Comparison of ENCODE assay signal across 24 cellular contexts in the genomic region with DNA sequence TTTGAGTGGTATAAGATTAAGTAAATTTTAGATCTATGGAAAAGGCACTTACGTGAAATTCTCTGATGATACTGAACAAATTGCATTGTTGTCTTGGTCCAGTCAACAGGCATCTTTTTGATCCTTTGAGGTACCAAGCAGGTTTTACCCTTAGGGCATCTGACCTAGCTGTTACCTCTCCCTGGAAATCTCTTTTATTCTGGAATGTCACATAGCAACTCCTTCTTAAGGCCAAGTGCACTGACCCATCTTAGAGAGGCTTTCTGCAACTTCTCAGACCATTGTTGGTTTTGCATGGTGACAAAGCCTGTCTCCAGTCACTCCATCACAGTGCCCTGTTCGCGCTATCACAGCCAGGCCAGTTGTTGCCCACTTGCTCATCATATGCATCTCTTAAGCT. TPM values are rescaled to one million over a fixed set of nuclear protein-coding genes. Genes with fewer than 3 reads are reported as not detected.
A peak's percentile ranks its signal among the peaks of the same experiment; 100 is the strongest.
DNase-seq lines count a peak whose midpoint lies in the region; ATAC-seq and TF ChIP-seq lines count a peak whose summit lies in the region.
"Had no signal": no experiment of that assay in that cellular context is flagged by ENCODE, and none has a peak within 500 bp of the region (broad histone marks: within the 10 kb centered on the region; RNA-seq: fewer than 3 reads in every experiment).

No MANE protein-coding gene starts in this region.

- WGBS in heart right ventricle, 2 donors, result 93 to 94% methylated on average over 3 of the region's 3 CpGs

- H3K4me1 Mint-ChIP-seq in mesothelial cell of epicardium (peaks cover 73% of the 10 kb centered on the region), CD14-positive monocyte (peaks cover 38% of the 10 kb centered on the region)

- DNase-seq in left ventricle myocardium inferior, result no peak
- DNase-seq in heart right ventricle, result no peak
- no peak for DNase-seq in mesothelial cell of epicardium (ENCODE audit: low spot score in 2 of 2, unreplicated experiment in 2 of 2)
- DNase-seq in midbrain (lab: John Stamatoyannopoulos, UW), result no peak
- DNase-seq in CD14-positive monocyte (ENCODE audit: low spot score), result no peak
- DNase-seq: DMS79, HCEC 1CT, MM.1S, NCI-H1048, NCI-H1436 treated with DMSO at 0.1 percent for 48 hours, NCI-H2029, NCI-H2227 treated with DMSO at 0.1 percent for 48 hours, NCI-H510A, NCI-H774, Peyer's patch had no signal

- peak overlapping the region; percentile 87 for H3K27ac ChIP-seq in left ventricle myocardium inferior (replicated peaks)
- peak overlapping the region in 3 of 10 donors; percentile 48 to 92 (median 88) for H3K27ac ChIP-seq in heart right ventricle
- peak overlapping the region; percentile 85 for H3K27ac ChIP-seq in skeletal muscle tissue (ENCODE audit: low read depth, low read length)
- H3K27ac ChIP-seq: 22Rv1; BLaER1 treated with 17β-estradiol and CSF1 and Interleukin-3, amounts not matched to agents 10 nM and 100 nM; HL-60; Peyer's patch had no signal

- TF ChIP-seq CTCF in left ventricle myocardium inferior (IDR thresholded peaks at IDR 0.05; ENCODE audit: borderline replicate concordance) (no peak), heart right ventricle (IDR thresholded peaks at IDR 0.05) (no peak), mesothelial cell of epicardium (IDR thresholded peaks at IDR 0.05; ENCODE audit: unreplicated experiment) (no peak), CD14-positive monocyte (IDR thresholded peaks at IDR 0.05) (no peak)

- H3K9me3 ChIP-seq in left ventricle myocardium inferior (replicated peaks), result no peaks in the 10 kb centered on the region
- no peaks in the 10 kb centered on the region for H3K9me3 ChIP-seq in heart right ventricle
- no peaks in the 10 kb centered on the region for H3K9me3 ChIP-seq in skeletal muscle tissue (ENCODE audit: control insufficient read depth in 3 of 3, low read length in 3 of 3)
- H3K9me3 ChIP-seq: BLaER1 treated with 17β-estradiol and CSF1 and Interleukin-3, amounts not matched to agents 10 nM and 100 nM; Peyer's patch had no signal

- H3K4me3 ChIP-seq in left ventricle myocardium inferior (no peak overlapping the region), heart right ventricle (no peak overlapping the region), skeletal muscle tissue (ENCODE audit: low read length in 3 of 3) (no peak overlapping the region)
- H3K4me3 ChIP-seq: BLaER1 treated with 17β-estradiol and CSF1 and Interleukin-3, amounts not matched to agents 10 nM and 100 nM; GM23338; K562; Peyer's patch had no signal

- H3K27ac Mint-ChIP-seq in mesothelial cell of epicardium (peak overlapping the region; percentile 87), CD14-positive monocyte (peak overlapping the region in 2 of 7 donors; percentile 38 to 64)
- H3K27ac Mint-ChIP-seq: GM23338 had no signal

- intact Hi-C loops in left ventricle myocardium inferior (cut with micrococcal nuclease), result no loop called here
- intact Hi-C loops in heart right ventricle (cut with DNase I), result loop anchor here in 3 of 10 donors (5.0 to 10.0 kb wide), 3 partner anchors 99 to 107 kb away; a partner anchor contains a TSS
- intact Hi-C loops in CD14-positive monocyte (cut with micrococcal nuclease), result loop anchor here in 1 of 2 donors (5.0 kb wide), 1 partner anchor 62 kb away; no protein-coding TSS in a partner anchor

- no peaks in the 10 kb centered on the region for H3K36me3 Mint-ChIP-seq in mesothelial cell of epicardium
- H3K36me3 Mint-ChIP-seq in CD14-positive monocyte, result no peaks in the 10 kb centered on the region

- H3K27me3 ChIP-seq in left ventricle myocardium inferior (ENCODE audit: low read depth) (no peaks in the 10 kb centered on the region), heart right ventricle (no peaks in the 10 kb centered on the region), skeletal muscle tissue (ENCODE audit: control insufficient read depth in 3 of 3, insufficient read depth in 3 of 3, low read length in 3 of 3) (no peaks in the 10 kb centered on the region)
- H3K27me3 ChIP-seq: BLaER1 treated with 17β-estradiol and CSF1 and Interleukin-3, amounts not matched to agents 10 nM and 100 nM; Peyer's patch had no signal

- peaks cover 66% of the 10 kb centered on the region for H3K4me1 ChIP-seq in left ventricle myocardium inferior
- H3K4me1 ChIP-seq in heart right ventricle, result peaks cover 4 to 67% (median 58%) of the 10 kb centered on the region in 9 donors
- peaks cover 66 to 72% (median 68%) of the 10 kb centered on the region in 3 donors for H3K4me1 ChIP-seq in skeletal muscle tissue (ENCODE audit: control insufficient read depth in 3 of 3, insufficient read depth in 3 of 3, low read length in 3 of 3)
- H3K4me1 ChIP-seq: BLaER1 treated with 17β-estradiol and CSF1 and Interleukin-3, amounts not matched to agents 10 nM and 100 nM had no signal

- H3K36me3 ChIP-seq in left ventricle myocardium inferior (no peaks in the 10 kb centered on the region), heart right ventricle (no peaks in the 10 kb centered on the region), skeletal muscle tissue (ENCODE audit: control insufficient read depth in 3 of 3, insufficient read depth in 3 of 3, low read length in 3 of 3) (no peaks in the 10 kb centered on the region)
- H3K36me3 ChIP-seq: BLaER1 treated with 17β-estradiol and CSF1 and Interleukin-3, amounts not matched to agents 10 nM and 100 nM; Peyer's patch had no signal

- H3K27me3 Mint-ChIP-seq in mesothelial cell of epicardium (ENCODE audit: low read depth) (no peaks in the 10 kb centered on the region), CD14-positive monocyte (ENCODE audit: low read depth in 3 of 3) (no peaks in the 10 kb centered on the region)

- no peak overlapping the region for H3K4me3 Mint-ChIP-seq in mesothelial cell of epicardium
- no peak overlapping the region for H3K4me3 Mint-ChIP-seq in CD14-positive monocyte
- H3K4me3 Mint-ChIP-seq: GM23338 had no signal

- H3K9me3 Mint-ChIP-seq in mesothelial cell of epicardium, result no peaks in the 10 kb centered on the region
- H3K9me3 Mint-ChIP-seq in CD14-positive monocyte, result no peaks in the 10 kb centered on the region
- H3K9me3 Mint-ChIP-seq: GM23338 had no signal

- no peak for ATAC-seq in heart right ventricle
- no peak for ATAC-seq in HG02938 (IDR thresholded peaks at IDR 0.05; ENCODE audit: unreplicated experiment)
- ATAC-seq in GM19397 (IDR thresholded peaks at IDR 0.05; ENCODE audit: unreplicated experiment), result no peak
- ATAC-seq: GM23338, HepG2, K562 had no signal

- H3K9ac ChIP-seq in skeletal muscle tissue (ENCODE audit: low read depth in 1 of 3, low read length in 3 of 3), result no peak overlapping the region
- H3K9ac ChIP-seq: BLaER1 treated with 17β-estradiol and CSF1 and Interleukin-3, amounts not matched to agents 10 nM and 100 nM had no signal

RNA-seq across cellular contexts. Expression of a gene that starts 42.0 kb away (rescaled TPM):
- total RNA-seq in left ventricle myocardium inferior, result 64.0 TPM
- total RNA-seq in heart right ventricle, result 10 to 100 TPM; 39.4 to 97.8 (median 59.8) TPM
- polyA plus RNA-seq in heart right ventricle, result 10 to 100 TPM; 21.2 to 42.5 TPM
- 200 to 212 TPM (median 209 TPM) in 3 replicates for total RNA-seq in mesothelial cell of epicardium
- total RNA-seq in skeletal muscle tissue, result 14.6 TPM
- polyA plus RNA-seq in CD14-positive monocyte, result not detected
